ENCODE assay signal across 8 cellular contexts in the genomic region with DNA sequence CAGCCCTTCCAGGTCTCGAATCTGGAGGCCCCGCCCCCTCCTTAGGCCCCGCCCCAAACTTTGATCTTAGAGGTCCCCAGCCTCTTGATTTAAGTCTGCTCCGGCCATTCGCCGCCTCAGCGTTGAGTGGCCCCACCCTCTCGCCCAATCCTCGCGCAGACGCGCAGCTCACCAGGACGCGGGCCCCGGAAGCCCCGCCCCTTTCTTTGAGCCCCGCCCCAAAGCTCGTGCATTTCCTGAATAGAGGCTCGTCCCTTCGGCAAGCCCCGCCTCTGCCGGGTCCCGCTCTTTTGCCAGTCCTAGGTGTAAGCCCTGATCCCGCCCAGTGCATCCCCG. TPM values are rescaled to one million over a fixed set of nuclear protein-coding genes. Genes with fewer than 3 reads are reported as not detected.
DNase-seq lines count a peak whose midpoint lies in the region; ATAC-seq, FAIRE-seq and TF ChIP-seq lines count a peak whose summit lies in the region.

No MANE protein-coding gene starts in this region.

- peak overlapping the region; percentile 97 for H3K4me3 ChIP-seq in SU-DHL-6 (ENCODE audit: insufficient read depth, low read length, poor library complexity, severe bottlenecking)
- peak overlapping the region; percentile 57 to 95 (median 92) for H3K4me3 ChIP-seq in pancreas
- peak overlapping the region; percentile 84 to 95 (median 88) for H3K4me3 ChIP-seq in tibial nerve

- WGBS in pancreas, 2 donors = 0 to 1% methylated on average over 25 of the region's 25 CpGs
- WGBS in tibial nerve, 2 donors = 0% methylated on average over 23 of the region's 25 CpGs

- peaks cover 41% of the 10 kb centered on the region for H3K36me3 Mint-ChIP-seq in activated naive CD8-positive, alpha-beta T cell treated with anti-CD3 and anti-CD28 coated beads, Interleukin-2, amount 50 U/mL, for 24 hours (ENCODE audit: low read depth)

- peak; percentile 77 for ATAC-seq in HG02642 (IDR thresholded peaks at IDR 0.05; ENCODE audit: poor library complexity, unreplicated experiment)
- ATAC-seq in activated naive CD8-positive, alpha-beta T cell treated with anti-CD3 and anti-CD28 coated beads, Interleukin-2, amount 50 U/mL, for 24 hours = peak; percentile 88
- peak; percentile 90 for ATAC-seq in Right ventricle myocardium superior (ENCODE audit: poor library complexity)
- peak; percentile 87 to 94 (median 88) for ATAC-seq in pancreas

- peaks cover 87% of the 10 kb centered on the region for H3K79me2 ChIP-seq in SU-DHL-6 (ENCODE audit: insufficient read depth, low read length)

- no peaks in the 10 kb centered on the region for H3K27me3 ChIP-seq in SU-DHL-6 (ENCODE audit: low read length)
- H3K27me3 ChIP-seq in pancreas = no peaks in the 10 kb centered on the region
- no peaks in the 10 kb centered on the region for H3K27me3 ChIP-seq in tibial nerve

- peaks cover 65% of the 10 kb centered on the region for H3K4me1 Mint-ChIP-seq in activated naive CD8-positive, alpha-beta T cell treated with anti-CD3 and anti-CD28 coated beads, Interleukin-2, amount 50 U/mL, for 24 hours

- no peak for TF ChIP-seq POLR2A in tibial nerve (IDR thresholded peaks at IDR 0.05)

- H3K27ac Mint-ChIP-seq in activated naive CD8-positive, alpha-beta T cell treated with anti-CD3 and anti-CD28 coated beads, Interleukin-2, amount 50 U/mL, for 24 hours = peak overlapping the region; percentile 99

- no peaks in the 10 kb centered on the region for H3K9me3 ChIP-seq in SU-DHL-6 (ENCODE audit: insufficient read depth, low read length)
- H3K9me3 ChIP-seq in pancreas = no peaks in the 10 kb centered on the region
- H3K9me3 ChIP-seq in tibial nerve = no peaks in the 10 kb centered on the region

- no peaks in the 10 kb centered on the region for H3K27me3 Mint-ChIP-seq in activated naive CD8-positive, alpha-beta T cell treated with anti-CD3 and anti-CD28 coated beads, Interleukin-2, amount 50 U/mL, for 24 hours

- peak overlapping the region; percentile 89 for H3K27ac ChIP-seq in SU-DHL-6 (ENCODE audit: low read depth, low read length)
- H3K27ac ChIP-seq in pancreas = peak overlapping the region; percentile 94 to 98 (median 95)
- peak overlapping the region; percentile 93 to 99 (median 96) for H3K27ac ChIP-seq in tibial nerve

- peak overlapping the region; percentile 99 for H3K9ac ChIP-seq in SU-DHL-6 (ENCODE audit: low read length)

- FAIRE-seq in pancreas (lab: Jason Lieb, UNC) = no peak

- H3K36me3 ChIP-seq in SU-DHL-6 (ENCODE audit: low read length) = peaks cover 17% of the 10 kb centered on the region
- H3K36me3 ChIP-seq in pancreas = peaks cover 0 to 10% (median 5%) of the 10 kb centered on the region in 3 donors
- H3K36me3 ChIP-seq in tibial nerve = peaks cover 3 to 31% (median 11%) of the 10 kb centered on the region in 3 donors

- peak overlapping the region; percentile 99 for H3K4me3 Mint-ChIP-seq in activated naive CD8-positive, alpha-beta T cell treated with anti-CD3 and anti-CD28 coated beads, Interleukin-2, amount 50 U/mL, for 24 hours

- H2AFZ ChIP-seq in SU-DHL-6 (ENCODE audit: low read depth, low read length, severe bottlenecking) = peak overlapping the region; percentile 96

- H4K20me1 ChIP-seq in SU-DHL-6 (ENCODE audit: low read depth, low read length) = peaks cover 5% of the 10 kb centered on the region; the same call in 1 of the 2 replicates

- intact Hi-C loops in Right ventricle myocardium superior (cut with DNase I) = no loop called here
- intact Hi-C loops in pancreas (cut with DNase I) = no loop called here

- TF ChIP-seq CTCF in GM10266 (IDR thresholded peaks at IDR 0.05; ENCODE audit: control insufficient read depth, insufficient read depth, low read depth, missing control alignments) (no peak), SU-DHL-6 (IDR thresholded peaks at IDR 0.05; ENCODE audit: insufficient read depth, low read length, poor library complexity, severe bottlenecking) (no peak), pancreas (IDR thresholded peaks at IDR 0.05) (no peak), tibial nerve (IDR thresholded peaks at IDR 0.05) (no peak)

- H3K4me2 ChIP-seq in SU-DHL-6 (ENCODE audit: low read depth, low read length, poor library complexity, severe bottlenecking) = peak overlapping the region; percentile 100

- DNase-seq in GM10266 (ENCODE audit: extremely low spot score) = peak; percentile 99
- DNase-seq in NCI-H1105 treated with DMSO at 0.1 percent for 48 hours (lab: John Stamatoyannopoulos, UW) = peak; percentile 95
- peak; percentile 99 for DNase-seq in activated naive CD8-positive, alpha-beta T cell treated with anti-CD3 and anti-CD28 coated beads, Interleukin-2, amount 50 U/mL, for 24 hours
- DNase-seq in Right ventricle myocardium superior = peak; percentile 100
- peak; percentile 99 to 100 (median 100) for DNase-seq in pancreas
- DNase-seq in tibial nerve (ENCODE audit: low spot score in 2 of 2) = peak; percentile 99 to 100

- no peaks in the 10 kb centered on the region for H3K9me3 Mint-ChIP-seq in activated naive CD8-positive, alpha-beta T cell treated with anti-CD3 and anti-CD28 coated beads, Interleukin-2, amount 50 U/mL, for 24 hours

- peaks cover 16 to 33% (median 26%) of the 10 kb centered on the region in 3 donors for H3K4me1 ChIP-seq in pancreas
- peaks cover 5 to 71% (median 33%) of the 10 kb centered on the region in 4 donors for H3K4me1 ChIP-seq in tibial nerve

- no peak for TF ChIP-seq EP300 in tibial nerve (IDR thresholded peaks at IDR 0.05)

- H3K9me2 ChIP-seq in SU-DHL-6 (replicated peaks; ENCODE audit: insufficient read depth, low read length) = no peaks in the 10 kb centered on the region

- H3F3A ChIP-seq in SU-DHL-6 (ENCODE audit: insufficient read depth) = no peaks in the 10 kb centered on the region

RNA-seq across cellular contexts. Expression of gene GUCD1, which starts 0.2 kb away (rescaled TPM):
- 291 TPM for total RNA-seq in Right ventricle myocardium superior
- 10 to 100 TPM; 41.0 to 55.2 (median 46.3) TPM for total RNA-seq in pancreas
- 10 to 100 TPM; 39.9 to 41.1 TPM for polyA plus RNA-seq in pancreas
- 10 to 100 TPM; 74.1 to 87.9 (median 84.6) TPM for total RNA-seq in tibial nerve

RNA-seq across cellular contexts. Expression of gene SNRPD3, which starts 0.7 kb away (rescaled TPM):
- total RNA-seq in Right ventricle myocardium superior (63.1 TPM), pancreas (10 to 100 TPM; 15.9 to 36.1 (median 27.8) TPM), tibial nerve (100 to 1,000 TPM in 3 of 4 donors, 10 to 100 TPM in 1; 98.7 to 127 (median 111) TPM)
- polyA plus RNA-seq in pancreas = 10 to 100 TPM; 30.6 to 58.1 TPM

RNA-seq across cellular contexts. Expression of gene LRRC75B, which starts 37.7 kb away (rescaled TPM):
- total RNA-seq in Right ventricle myocardium superior (5.0 TPM), pancreas (10 to 100 TPM in 3 of 6 donors, 1 to 10 TPM in 3; 8.3 to 20.2 (median 9.8) TPM), tibial nerve (10 to 100 TPM; 33.5 to 55.7 (median 40.2) TPM)
- 100 to 1,000 TPM; 101 to 106 TPM for polyA plus RNA-seq in pancreas

RNA-seq across cellular contexts. Expression of gene GGT1, which starts 47.9 kb away (rescaled TPM):
- total RNA-seq in Right ventricle myocardium superior (1.5 TPM), pancreas (10 to 100 TPM; 23.5 to 60.1 (median 42.8) TPM), tibial nerve (10 to 100 TPM in 3 of 4 donors, 1 to 10 TPM in 1; 5.9 to 16.9 (median 15.8) TPM)
- 100 to 1,000 TPM in 1 of 2 donors, 10 to 100 TPM in 1; 92.9 to 195 TPM for polyA plus RNA-seq in pancreas

RNA-seq across cellular contexts. Expression of gene UPB1, which starts 60.0 kb away (rescaled TPM):
- total RNA-seq in Right ventricle myocardium superior (1.7 TPM), pancreas (under 1 TPM; 0.08 to 0.32 (median 0.21) TPM), tibial nerve (under 1 TPM in 3 of 4 donors, not detected in 1; 0.44 to 0.98 (median 0.63) TPM)
- 1 to 10 TPM in 1 of 2 donors, under 1 TPM in 1; 0.30 to 2.3 TPM for polyA plus RNA-seq in pancreas

Comparison
In these comparisons a context has a peak if more than half of its experiments do, and no peak if none do; other contexts are left out.
1. Peak in every context shown above with its lines: DNase-seq, ATAC-seq, H3K4me3 ChIP-seq and H3K27ac ChIP-seq.